13 cellular contexts compared by ENCODE assay signal in genomic region chr14:103879118-103879569, GRCh38. TPM values are rescaled to one million over a fixed set of nuclear protein-coding genes. Genes with fewer than 3 reads are reported as not detected.
DNase-seq lines count a peak whose midpoint lies in the region; ATAC-seq, FAIRE-seq and TF ChIP-seq lines count a peak whose summit lies in the region.
"Had no signal": no experiment of that assay in that cellular context is flagged by ENCODE, and none has a peak within 500 bp of the region (broad histone marks: within the 10 kb centered on the region; RNA-seq: fewer than 3 reads in every experiment).

No MANE protein-coding gene starts in this region.

- no peaks in the 10 kb centered on the region for H3K36me3 Mint-ChIP-seq in CD4-positive, alpha-beta memory T cell

- no peak for DNase-seq in CD4-positive, alpha-beta memory T cell
- no peak for DNase-seq in PC-3
- no peak for DNase-seq in esophagus squamous epithelium (lab: John Stamatoyannopoulos, UW)
- no peak for DNase-seq in NCI-H1436 (lab: John Stamatoyannopoulos, UW)
- no peak for DNase-seq in HTR-8/SVneo (ENCODE audit: insufficient read length, low spot score)
- no peak for DNase-seq in stimulated activated CD8-positive, alpha-beta memory T cell treated with anti-CD3 and anti-CD28 coated beads, Interleukin-4, amount 100 ng/mL, for 48 hours
- DNase-seq: activated CD4-positive, CD25-positive, alpha-beta regulatory T cell treated with anti-CD3 and anti-CD28 coated beads, Interleukin-2, amount 50 U/mL, for 72 hours; activated gamma-delta T cell treated with Interleukin-2 at 50 U/mL for 16 hours; cerebellar nuclear complex; NCI-H1694 treated with DMSO at 0.1 percent for 48 hours had no signal

- CTCF ChIA-PET in CD4-positive, alpha-beta memory T cell (lab: Charles Lee; ENCODE audit: partially characterized antibody): interaction anchor here (0.9 to 2.5 kb wide), 3 partner anchors 22 to 30 kb away, joined by 3 to 9 read pairs (median 4); no protein-coding TSS in a partner anchor
- CTCF ChIA-PET in PC-3 (lab: Charles Lee): interaction anchor here (1.3 kb wide), 1 partner anchor 71 kb away, joined by 5 read pairs; no protein-coding TSS in a partner anchor

- H3K9me3 Mint-ChIP-seq in CD4-positive, alpha-beta memory T cell: no peaks in the 10 kb centered on the region

- H3K9ac ChIP-seq in PC-3 (ENCODE audit: low read length): no peak overlapping the region
- no peak overlapping the region for H3K9ac ChIP-seq in parathyroid adenoma

- H3F3A ChIP-seq in PC-3 (ENCODE audit: low read length, unreplicated experiment): no peaks in the 10 kb centered on the region

- H3K4me1 Mint-ChIP-seq in CD4-positive, alpha-beta memory T cell: peaks cover 10 to 29% (median 16%) of the 10 kb centered on the region in 4 donors

- no peaks in the 10 kb centered on the region for H3K27me3 ChIP-seq in CD4-positive, alpha-beta memory T cell (ENCODE audit: insufficient read depth, low read length)
- H3K27me3 ChIP-seq in PC-3 (ENCODE audit: low read length): no peaks in the 10 kb centered on the region
- H3K27me3 ChIP-seq in esophagus squamous epithelium: peaks cover 0 to 6% (median 0%) of the 10 kb centered on the region in 4 donors
- H3K27me3 ChIP-seq in parathyroid adenoma (ENCODE audit: control insufficient read depth, insufficient read depth, low read length): no peaks in the 10 kb centered on the region

- H3K79me2 ChIP-seq in PC-3 (ENCODE audit: low read length) (no peaks in the 10 kb centered on the region), parathyroid adenoma (no peaks in the 10 kb centered on the region)

- POLR2A ChIA-PET in CD4-positive, alpha-beta memory T cell (lab: Charles Lee; ENCODE audit: partially characterized antibody): no interaction called here
- POLR2A ChIA-PET in PC-3 (lab: Charles Lee; ENCODE audit: unreplicated experiment): no interaction called here

- H2AFZ ChIP-seq in PC-3 (ENCODE audit: low read length): peak overlapping the region; percentile 82
- H2AFZ ChIP-seq in parathyroid adenoma: no peak overlapping the region

- intact Hi-C loops in CD4-positive, alpha-beta memory T cell (cut with micrococcal nuclease): no loop called here
- intact Hi-C loops in PC-3 (cut with micrococcal nuclease) (no loop called here), esophagus squamous epithelium (cut with DNase I) (no loop called here)

- H3K27ac Mint-ChIP-seq in CD4-positive, alpha-beta memory T cell: no peak overlapping the region

- no peaks in the 10 kb centered on the region for H3K9me3 ChIP-seq in CD4-positive, alpha-beta memory T cell (ENCODE audit: control insufficient read depth in 1 of 2, low read length in 2 of 2)
- no peaks in the 10 kb centered on the region for H3K9me3 ChIP-seq in PC-3 (ENCODE audit: low read length)
- H3K9me3 ChIP-seq in esophagus squamous epithelium: no peaks in the 10 kb centered on the region
- H3K9me3 ChIP-seq in parathyroid adenoma (ENCODE audit: control insufficient read depth, low read length): no peaks in the 10 kb centered on the region
- H3K9me3 ChIP-seq: thoracic aorta had no signal

- WGBS in esophagus squamous epithelium, 2 donors: 83 to 84% methylated on average over 14 to 16 of the region's 16 CpGs

- peak overlapping the region in 6 of 8 donors; percentile 26 to 75 (median 50) for H3K4me3 Mint-ChIP-seq in CD4-positive, alpha-beta memory T cell

- no peak for TF ChIP-seq POLR2A in esophagus squamous epithelium (IDR thresholded peaks at IDR 0.05)

- no peak for TF ChIP-seq CTCF in PC-3 (conservative IDR thresholded peaks at IDR 0.05; ENCODE audit: low read depth, low read length)
- TF ChIP-seq CTCF in esophagus squamous epithelium (IDR thresholded peaks at IDR 0.05): no peak
- TF ChIP-seq CTCF in parathyroid adenoma (IDR thresholded peaks at IDR 0.05): no peak

- H3K36me3 ChIP-seq in CD4-positive, alpha-beta memory T cell (ENCODE audit: insufficient read depth, low read length): no peaks in the 10 kb centered on the region
- H3K36me3 ChIP-seq in PC-3 (ENCODE audit: low read depth, low read length) (no peaks in the 10 kb centered on the region), esophagus squamous epithelium (no peaks in the 10 kb centered on the region), parathyroid adenoma (ENCODE audit: control insufficient read depth, insufficient read depth, low read length) (no peaks in the 10 kb centered on the region)
- H3K36me3 ChIP-seq: thoracic aorta had no signal

- no peaks in the 10 kb centered on the region for H3K9me2 ChIP-seq in PC-3 (replicated peaks; ENCODE audit: low read length)

- no peaks in the 10 kb centered on the region for H4K20me1 ChIP-seq in PC-3 (ENCODE audit: low read length)

- peak overlapping the region; percentile 92 for H3K4me2 ChIP-seq in PC-3 (ENCODE audit: low read length)
- H3K4me2 ChIP-seq in parathyroid adenoma (ENCODE audit: low read length): no peak overlapping the region

- no TSS peak for BruUV-seq in PC-3 (replicated peaks; lab: Mats Ljungman, UMichigan)

- FAIRE-seq in HTR-8/SVneo (lab: Jason Lieb, UNC): no peak
- FAIRE-seq: K562 had no signal

- ATAC-seq in PC-3: no peak

- peaks cover 18% of the 10 kb centered on the region for H3K4me1 ChIP-seq in CD4-positive, alpha-beta memory T cell (ENCODE audit: insufficient read depth, low read length)
- H3K4me1 ChIP-seq in PC-3 (ENCODE audit: insufficient read depth, low read length): peaks cover 17% of the 10 kb centered on the region
- H3K4me1 ChIP-seq in esophagus squamous epithelium: peaks cover 17 to 42% (median 38%) of the 10 kb centered on the region in 3 donors
- peaks cover 36% of the 10 kb centered on the region for H3K4me1 ChIP-seq in parathyroid adenoma

- no peak overlapping the region for H3K4me3 ChIP-seq in CD4-positive, alpha-beta memory T cell (ENCODE audit: low read length in 2 of 2)
- H3K4me3 ChIP-seq in PC-3 (ENCODE audit: low read length) (peak overlapping the region; percentile 60), esophagus squamous epithelium (peak overlapping the region in 1 of 4 donors; percentile 61), parathyroid adenoma (ENCODE audit: low read depth, low read length) (no peak overlapping the region)
- H3K4me3 ChIP-seq: K562 had no signal

- peaks cover 0 to 2% of the 10 kb centered on the region in 2 donors for H3K27me3 Mint-ChIP-seq in CD4-positive, alpha-beta memory T cell

- no peak overlapping the region for H3K27ac ChIP-seq in CD4-positive, alpha-beta memory T cell (ENCODE audit: low read depth, low read length)
- H3K27ac ChIP-seq in PC-3 (ENCODE audit: low read length) (no peak overlapping the region), esophagus squamous epithelium (peak overlapping the region; percentile 40 to 85 (median 78)), parathyroid adenoma (peak overlapping the region; percentile 94)

RNA-seq across cellular contexts. Expression of gene PPP1R13B, which starts 31.8 kb away (rescaled TPM):
- total RNA-seq in CD4-positive, alpha-beta memory T cell: 10 to 100 TPM; 23.3 to 30.5 TPM
- polyA plus RNA-seq in CD4-positive, alpha-beta memory T cell: 1 to 10 TPM in 1 of 2 donors, under 1 TPM in 1; 0.72 to 8.2 TPM
- total RNA-seq in PC-3 (2014; rRNA removed): 13.0 and 16.4 TPM in 2 replicates
- total RNA-seq in esophagus squamous epithelium: 10 to 100 TPM; 12.7 to 25.0 (median 20.6) TPM

RNA-seq across cellular contexts. Expression of gene TDRD9, which starts 49.1 kb away (rescaled TPM):
- total RNA-seq in CD4-positive, alpha-beta memory T cell: under 1 TPM; 0.28 to 0.29 TPM
- polyA plus RNA-seq in CD4-positive, alpha-beta memory T cell: 1 to 10 TPM in 1 of 2 donors, under 1 TPM in 1; 0.89 to 1.2 TPM
- 0.07 and 0.12 TPM in 2 replicates for total RNA-seq in PC-3 (2014; rRNA removed)
- total RNA-seq in esophagus squamous epithelium: 1 to 10 TPM in 1 of 4 donors, under 1 TPM in 3; 0.09 to 6.0 (median 0.74) TPM
- total RNA-seq: K562 had no signal

Comparison
In these comparisons a context has a peak if more than half of its experiments do, and no peak if none do; other contexts are left out.
1. H3K27ac ChIP-seq: peak in esophagus squamous epithelium (4 of 4) and parathyroid adenoma (single experiment); none in CD4-positive, alpha-beta memory T cell (single experiment) and PC-3 (single experiment).